Comparison of ENCODE assay signal across 8 cellular contexts in the genomic region with DNA sequence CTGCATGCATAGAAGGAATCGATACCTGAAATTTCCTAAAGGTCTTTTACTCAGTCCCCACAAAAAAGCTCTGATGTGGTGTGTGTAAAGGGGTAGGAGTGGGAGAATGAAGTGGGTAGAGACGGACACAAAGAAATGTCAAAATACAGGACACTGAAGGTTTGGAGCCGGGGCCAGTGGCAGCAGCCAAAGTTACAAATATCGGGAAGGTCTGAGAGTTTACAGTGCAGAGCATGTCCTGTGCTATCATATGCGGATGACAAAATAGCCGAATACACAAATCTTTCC. TPM values are rescaled to one million over a fixed set of nuclear protein-coding genes. Genes with fewer than 3 reads are reported as not detected.
DNase-seq lines count a peak whose midpoint lies in the region; ATAC-seq and TF ChIP-seq lines count a peak whose summit lies in the region.

No MANE protein-coding gene starts in this region.

- CTCF ChIA-PET in PC-3 (lab: Charles Lee), result no interaction called here

- intact Hi-C loops in PC-3 (cut with micrococcal nuclease), result no loop called here

- no peak for TF ChIP-seq CTCF in PC-3 (conservative IDR thresholded peaks at IDR 0.05; ENCODE audit: low read depth, low read length)
- no peak for TF ChIP-seq CTCF in fibroblast of pulmonary artery (IDR thresholded peaks at IDR 0.05; ENCODE audit: low read length, missing control alignments)

- no peaks in the 10 kb centered on the region for H3F3A ChIP-seq in PC-3 (ENCODE audit: low read length, unreplicated experiment)

- peak; percentile 0 for ATAC-seq in GM21381 (IDR thresholded peaks at IDR 0.05; ENCODE audit: unreplicated experiment)
- ATAC-seq in PC-3, result peak; percentile 1; the same call in 1 of the 2 replicates
- ATAC-seq in HG03135 (IDR thresholded peaks at IDR 0.05; ENCODE audit: unreplicated experiment), result no peak

- BruUV-seq in PC-3 (replicated peaks; lab: Mats Ljungman, UMichigan), result TSS peak; percentile 99

- H3K4me3 ChIP-seq in PC-3 (ENCODE audit: low read length), result peak overlapping the region; percentile 77
- H3K4me3 ChIP-seq in fibroblast of pulmonary artery (replicated peaks; ENCODE audit: low read depth, low read length), result peak overlapping the region; percentile 93
- peak overlapping the region; percentile 81 for H3K4me3 ChIP-seq in skeletal muscle satellite cell (ENCODE audit: low read length)

- H3K9me3 ChIP-seq in PC-3 (ENCODE audit: low read length) (no peaks in the 10 kb centered on the region), skeletal muscle satellite cell (replicated peaks; ENCODE audit: low read length) (no peaks in the 10 kb centered on the region)

- POLR2A ChIA-PET in PC-3 (lab: Charles Lee; ENCODE audit: unreplicated experiment), result no interaction called here

- H2AFZ ChIP-seq in PC-3 (ENCODE audit: low read length), result peak overlapping the region; percentile 89

- H3K9me2 ChIP-seq in PC-3 (replicated peaks; ENCODE audit: low read length), result no peaks in the 10 kb centered on the region

- H3K9ac ChIP-seq in PC-3 (ENCODE audit: low read length), result peak overlapping the region; percentile 76
- peak overlapping the region; percentile 88 for H3K9ac ChIP-seq in skeletal muscle satellite cell (ENCODE audit: low read depth, low read length)

- H3K27me3 ChIP-seq in PC-3 (ENCODE audit: low read length) (no peaks in the 10 kb centered on the region), skeletal muscle satellite cell (ENCODE audit: control insufficient read depth, insufficient read depth, low read length) (no peaks in the 10 kb centered on the region)

- H3K4me2 ChIP-seq in PC-3 (ENCODE audit: low read length), result peak overlapping the region; percentile 87
- peak overlapping the region; percentile 84 for H3K4me2 ChIP-seq in skeletal muscle satellite cell (ENCODE audit: low read length)

- H3K4me1 ChIP-seq in PC-3 (ENCODE audit: insufficient read depth, low read length) (peaks cover 23% of the 10 kb centered on the region), skeletal muscle satellite cell (ENCODE audit: control insufficient read depth, insufficient read depth, low read length) (peaks cover 15% of the 10 kb centered on the region)

- DNase-seq in PC-3 (no peak), fibroblast of pulmonary artery (ENCODE audit: low read depth) (no peak), SKM-1 treated with dmso at 0.1 percent for 144 hours (lab: John Stamatoyannopoulos, UW; ENCODE audit: unreplicated experiment) (no peak), T-helper 9 cell (no peak), NCI-H748 treated with DMSO at 0.1 percent for 48 hours (lab: John Stamatoyannopoulos, UW) (no peak)

- peak overlapping the region; percentile 58 for H3K27ac ChIP-seq in PC-3 (ENCODE audit: low read length)

- H3K79me2 ChIP-seq in PC-3 (ENCODE audit: low read length), result peaks cover 38% of the 10 kb centered on the region

- no peaks in the 10 kb centered on the region for H4K20me1 ChIP-seq in PC-3 (ENCODE audit: low read length)

- H3K36me3 ChIP-seq in PC-3 (ENCODE audit: low read depth, low read length) (no peaks in the 10 kb centered on the region), skeletal muscle satellite cell (ENCODE audit: insufficient read depth, low read length) (no peaks in the 10 kb centered on the region)

RNA-seq across cellular contexts. Expression of a gene that starts 0.5 kb away (rescaled TPM):
- 8.6 and 9.4 TPM in 2 replicates for total RNA-seq in PC-3 (2014; rRNA removed)
- 10.6 and 12.9 TPM in 2 replicates for total RNA-seq in skeletal muscle satellite cell (2012; rRNA removed)
